Comparison of ENCODE assay signal across 10 cellular contexts in the genomic region with DNA sequence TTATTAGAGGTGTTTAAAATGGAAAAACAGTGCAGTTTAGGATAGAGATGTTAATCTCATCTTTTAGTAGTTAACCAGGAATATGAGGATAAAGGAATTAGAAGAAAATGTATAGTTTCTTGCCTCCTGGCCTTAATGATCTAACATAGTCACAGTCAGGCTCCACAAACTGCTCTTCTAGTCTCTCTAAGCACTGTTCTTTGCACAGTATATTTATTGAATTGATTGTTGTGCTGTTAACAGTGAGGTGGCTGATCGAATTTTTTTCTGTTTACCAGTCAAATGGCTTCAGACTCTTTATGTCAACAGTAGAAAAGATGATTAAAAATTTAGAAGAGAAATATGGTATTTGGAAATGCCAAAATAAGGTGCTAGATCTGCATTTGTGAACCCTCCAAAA. TPM values are rescaled to one million over a fixed set of nuclear protein-coding genes. Genes with fewer than 3 reads are reported as not detected.
DNase-seq lines count a peak whose midpoint lies in the region; ATAC-seq and TF ChIP-seq lines count a peak whose summit lies in the region.
"Had no signal": no experiment of that assay in that cellular context is flagged by ENCODE, and none has a peak within 500 bp of the region (broad histone marks: within the 10 kb centered on the region; RNA-seq: fewer than 3 reads in every experiment).

No MANE protein-coding gene starts in this region.

- BruUV-seq in PC-3 (replicated peaks; lab: Mats Ljungman, UMichigan), result no TSS peak

- no peaks in the 10 kb centered on the region for H3K27me3 ChIP-seq in osteoblast (ENCODE audit: insufficient read depth, low read length)
- H3K27me3 ChIP-seq in PC-3 (ENCODE audit: low read length), result no peaks in the 10 kb centered on the region
- H3K27me3 ChIP-seq: gastrocnemius medialis had no signal

- ATAC-seq in GM18867 (IDR thresholded peaks at IDR 0.05; ENCODE audit: unreplicated experiment) (peak; percentile 18), GM19467 (IDR thresholded peaks at IDR 0.05; ENCODE audit: unreplicated experiment) (no peak), PC-3 (no peak)

- H3K27ac Mint-ChIP-seq in IgD-negative memory B cell (peak overlapping the region; percentile 48 to 95 (median 74)), chondrocyte (ENCODE audit: unreplicated experiment) (peak overlapping the region; percentile 89)

- H3K4me1 ChIP-seq in osteoblast (ENCODE audit: insufficient read depth, low read length) (peaks cover 23% of the 10 kb centered on the region), PC-3 (ENCODE audit: insufficient read depth, low read length) (peaks cover 20% of the 10 kb centered on the region)

- CTCF ChIA-PET in PC-3 (lab: Charles Lee), result no interaction called here

- H3K27ac ChIP-seq in osteoblast (ENCODE audit: low read depth, low read length) (peak overlapping the region; percentile 67), PC-3 (ENCODE audit: low read length) (no peak overlapping the region)

- peak overlapping the region; percentile 70 for H3K4me2 ChIP-seq in osteoblast (ENCODE audit: insufficient read depth, low read length)
- H3K4me2 ChIP-seq in PC-3 (ENCODE audit: low read length), result no peak overlapping the region

- no peaks in the 10 kb centered on the region for H3K9me2 ChIP-seq in PC-3 (replicated peaks; ENCODE audit: low read length)

- peaks cover 1 to 6% (median 2%) of the 10 kb centered on the region in 3 donors for H3K9me3 Mint-ChIP-seq in IgD-negative memory B cell
- peaks cover 14% of the 10 kb centered on the region for H3K9me3 Mint-ChIP-seq in chondrocyte (ENCODE audit: low read depth)

- H3K4me1 Mint-ChIP-seq in IgD-negative memory B cell, result peaks cover 44 to 54% (median 51%) of the 10 kb centered on the region in 3 donors
- H3K4me1 Mint-ChIP-seq in chondrocyte (ENCODE audit: low read depth), result peaks cover 51% of the 10 kb centered on the region

- H3K4me3 Mint-ChIP-seq in IgD-negative memory B cell, result peak overlapping the region in 3 of 4 donors; percentile 75 to 84 (median 76)
- peak overlapping the region; percentile 33 for H3K4me3 Mint-ChIP-seq in chondrocyte (ENCODE audit: unreplicated experiment)

- POLR2A ChIA-PET in PC-3 (lab: Charles Lee; ENCODE audit: unreplicated experiment), result no interaction called here

- DNase-seq in chondrocyte (ENCODE audit: low spot score), result no peak
- no peak for DNase-seq in osteoblast (ENCODE audit: insufficient read length, low spot score, missing footprints)
- DNase-seq in globus pallidus (ENCODE audit: low spot score), result no peak
- no peak for DNase-seq in PC-3
- no peak for DNase-seq in cerebellum (ENCODE audit: low spot score)
- DNase-seq: activated effector memory CD4-positive, alpha-beta T cell treated with anti-CD3 and anti-CD28 coated beads, Interleukin-2, amount 50 U/mL, for 16 hours; gastrocnemius medialis had no signal

- H2AFZ ChIP-seq in osteoblast (ENCODE audit: low read length) (no peak overlapping the region), PC-3 (ENCODE audit: low read length) (no peak overlapping the region)

- no peaks in the 10 kb centered on the region for H3K36me3 ChIP-seq in osteoblast (ENCODE audit: insufficient read depth, low read length)
- H3K36me3 ChIP-seq in PC-3 (ENCODE audit: low read depth, low read length), result no peaks in the 10 kb centered on the region
- H3K36me3 ChIP-seq: gastrocnemius medialis had no signal

- TF ChIP-seq CTCF in chondrocyte (IDR thresholded peaks at IDR 0.05), result no peak
- no peak for TF ChIP-seq CTCF in osteoblast (IDR thresholded peaks at IDR 0.05; ENCODE audit: extremely low read depth, low read depth, low read length)
- no peak for TF ChIP-seq CTCF in PC-3 (conservative IDR thresholded peaks at IDR 0.05; ENCODE audit: low read depth, low read length)

- H3K79me2 ChIP-seq in osteoblast (ENCODE audit: insufficient read depth, low read length) (peaks cover 99% of the 10 kb centered on the region), PC-3 (ENCODE audit: low read length) (peaks cover 100% of the 10 kb centered on the region)

- no peaks in the 10 kb centered on the region for H3K9me3 ChIP-seq in osteoblast (ENCODE audit: low read depth, low read length)
- H3K9me3 ChIP-seq in PC-3 (ENCODE audit: low read length), result no peaks in the 10 kb centered on the region
- H3K9me3 ChIP-seq: gastrocnemius medialis had no signal

- H4K20me1 ChIP-seq in osteoblast (ENCODE audit: insufficient read depth, low read length) (no peaks in the 10 kb centered on the region), PC-3 (ENCODE audit: low read length) (peaks cover 7% of the 10 kb centered on the region; the same call in 1 of the 2 replicates)

- H3K9ac ChIP-seq in PC-3 (ENCODE audit: low read length), result no peak overlapping the region

- intact Hi-C loops in PC-3 (cut with micrococcal nuclease), result no loop called here

- no peaks in the 10 kb centered on the region for H3F3A ChIP-seq in PC-3 (ENCODE audit: low read length, unreplicated experiment)

- H3K4me3 ChIP-seq in osteoblast (ENCODE audit: insufficient read depth, low read length) (peak overlapping the region; percentile 13), PC-3 (ENCODE audit: low read length) (no peak overlapping the region)
- H3K4me3 ChIP-seq: gastrocnemius medialis had no signal

- H3K27me3 Mint-ChIP-seq in IgD-negative memory B cell (no peaks in the 10 kb centered on the region), chondrocyte (ENCODE audit: low read depth) (no peaks in the 10 kb centered on the region)

- peaks cover 11% of the 10 kb centered on the region for H3K36me3 Mint-ChIP-seq in IgD-negative memory B cell
- H3K36me3 Mint-ChIP-seq in chondrocyte (ENCODE audit: low read depth), result peaks cover 9% of the 10 kb centered on the region

RNA-seq across cellular contexts. Expression of gene ATF7IP, which starts 37.8 kb away (rescaled TPM):
- polyA plus RNA-seq in IgD-negative memory B cell, result 126 TPM
- total RNA-seq in chondrocyte (45.9 to 79.9 TPM (median 50.4 TPM) in 3 replicates), osteoblast (29.3 and 32.7 TPM in 2 replicates), PC-3 (2014; rRNA removed) (12.5 and 16.9 TPM in 2 replicates), cerebellum (103 TPM)
